ENCODE assay signal across 19 cellular contexts in the genomic region with DNA sequence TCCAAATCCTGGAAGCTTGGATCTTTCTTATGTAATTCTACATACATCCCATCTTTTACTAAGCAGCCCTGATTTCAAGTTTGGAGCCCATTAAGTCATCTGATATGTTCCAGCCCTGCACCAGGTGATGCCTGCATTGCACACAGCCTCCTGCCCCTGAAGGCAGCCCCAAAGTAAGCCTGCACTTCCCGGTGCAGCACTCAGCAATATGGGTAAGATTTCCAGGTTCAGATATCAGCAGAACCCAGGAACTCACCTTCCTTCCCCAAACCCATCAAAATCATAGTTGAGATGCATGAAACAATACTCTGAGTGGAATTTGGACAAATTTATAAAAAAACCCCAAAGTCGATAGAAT. TPM values are rescaled to one million over a fixed set of nuclear protein-coding genes. Genes with fewer than 3 reads are reported as not detected.
"Had no signal": no experiment of that assay in that cellular context is flagged by ENCODE, and none has a peak within 500 bp of the region (broad histone marks: within the 10 kb centered on the region; RNA-seq: fewer than 3 reads in every experiment).

No MANE protein-coding gene starts in this region.

- H3K36me3 ChIP-seq: esophagus squamous epithelium, heart right ventricle, stomach, upper lobe of left lung had no signal

- H3K4me1 ChIP-seq: esophagus squamous epithelium, heart right ventricle, upper lobe of left lung had no signal

- H3K9me3 ChIP-seq: esophagus squamous epithelium, stomach, upper lobe of left lung had no signal

- H3K27ac ChIP-seq: coronary artery, esophagus squamous epithelium, heart right ventricle, stomach, upper lobe of left lung had no signal

- DNase-seq: activated CD4-positive, alpha-beta T cell treated with anti-CD3 and anti-CD28 coated beads, Interleukin-2, amount 10 ng/mL, durations not matched to agents 24 days and 14 days; activated CD8-positive, alpha-beta T cell treated with anti-CD3 and anti-CD28 coated beads, Interleukin-2, amount 10 ng/mL, durations not matched to agents 7 days and 5 days; activated naive CD4-positive, alpha-beta T cell treated with anti-CD3 and anti-CD28 coated beads for 36 hours; activated T-cell treated with anti-CD3 and anti-CD28 coated beads, Interleukin-2, amount 50 U/mL, for 24 hours; central memory CD4-positive, alpha-beta T cell; effector CD8-positive, alpha-beta T cell; esophagus squamous epithelium; heart right ventricle; stimulated activated CD4-positive, alpha-beta T cell treated with anti-CD3 and anti-CD28 coated beads, Interleukin-4, amount 100 ng/mL, for 24 hours; stomach; upper lobe of left lung had no signal

- H3K4me3 ChIP-seq: coronary artery, esophagus squamous epithelium, heart right ventricle, stomach, upper lobe of left lung had no signal

- ATAC-seq: activated CD8-positive, alpha-beta T cell treated with anti-CD3 and anti-CD28 coated beads, Interleukin-2, amount 10 ng/mL, durations not matched to agents 7 days and 5 days; stimulated activated effector memory CD8-positive, alpha-beta T cell treated with anti-CD3 and anti-CD28 coated beads, Interleukin-12 subunit alpha, Interleukin-12 subunit beta, amount 100 ng/mL, for 72 hours had no signal

RNA-seq across cellular contexts. Expression of a gene that starts 0.3 kb away (rescaled TPM):
- total RNA-seq: activated CD8-positive, alpha-beta T cell treated with anti-CD3 and anti-CD28 coated beads, Interleukin-2, amount 10 ng/mL, durations not matched to agents 7 days and 5 days; activated T-helper 2 cell treated with anti-CD3 and anti-CD28 coated beads, Interferon-gamma antibody, Interleukin-2, Interleukin-4, amounts not matched to agents 10 μg/mL and 5 μg/mL and 100 μg/mL, durations not matched to agents 14 hours and 24 hours and 36 hours; heart right ventricle; lung microvascular endothelial cell; mesothelial cell of epicardium; myocyte; osteoblast; pulmonary artery endothelial cell had no signal
- polyA plus RNA-seq: heart right ventricle had no signal
